ENCODE assay signal across 1 cellular context in genomic region chr3:58271901-58272501, GRCh38.
TF ChIP-seq lines count a peak whose summit lies in the region.

No MANE protein-coding gene starts in this region.

TF ChIP-seq in GM23338, 12 proteins besides CTCF, POLR2A, EP300 and RAD21 (continued from another document):
- TF ChIP-seq ZNF462 (CRISPR knock-in tag; IDR thresholded peaks at IDR 0.05) (no peak), EZH2phosphoT487 (IDR thresholded peaks at IDR 0.05; ENCODE audit: unreplicated experiment) (no peak), CREB1 (CRISPR knock-in tag; IDR thresholded peaks at IDR 0.05; ENCODE audit: low read depth) (no peak), ZNF114 (CRISPR knock-in tag; IDR thresholded peaks at IDR 0.05) (no peak)
